Comparison of ENCODE assay signal across 8 cellular contexts in genomic region chr10:70549962-70550845, GRCh38. TPM values are rescaled to one million over a fixed set of nuclear protein-coding genes. Genes with fewer than 3 reads are reported as not detected.
A peak's percentile ranks its signal among the peaks of the same experiment; 100 is the strongest.
DNase-seq lines count a peak whose midpoint lies in the region; ATAC-seq and TF ChIP-seq lines count a peak whose summit lies in the region.

No MANE protein-coding gene starts in this region.

- H3K4me1 ChIP-seq in Panc1 (ENCODE audit: control insufficient read depth, insufficient read depth, low read length) (no peaks in the 10 kb centered on the region), tibial artery (peaks cover 0 to 9% (median 5%) of the 10 kb centered on the region in 4 donors)

- no peaks in the 10 kb centered on the region for H3K9me3 ChIP-seq in Panc1 (ENCODE audit: control insufficient read depth, insufficient read depth, low read depth, low read length)
- H3K9me3 ChIP-seq in tibial artery, result no peaks in the 10 kb centered on the region

- in situ Hi-C loops in Panc1 (cut with HindIII; ENCODE audit: low pct_unique_long_range_greater_than_20kb, low sequenced_read_pairs), result no loop called here

- POLR2A ChIA-PET in Panc1 (lab: Charles Lee), result no interaction called here

- CTCF ChIA-PET in Panc1 (lab: Charles Lee), result interaction anchor here (0.5 to 1.5 kb wide), 5 partner anchors 9 to 211 kb away, joined by 3 to 7 read pairs (median 4); no protein-coding TSS in a partner anchor

- H3K27me3 ChIP-seq in Panc1 (ENCODE audit: control insufficient read depth, insufficient read depth, low read length) (no peaks in the 10 kb centered on the region), tibial artery (no peaks in the 10 kb centered on the region)

- TF ChIP-seq CTCF in Panc1 (IDR thresholded peaks at IDR 0.05) (peak; percentile 97), fibroblast of villous mesenchyme (IDR thresholded peaks at IDR 0.05; ENCODE audit: insufficient read depth, low read depth, low read length) (peak; percentile 88), omental fat pad (IDR thresholded peaks at IDR 0.05) (peak in 2 of 3 donors; percentile 57 to 80), tibial artery (IDR thresholded peaks at IDR 0.05) (peak; percentile 88 to 90)

- DNase-seq in DMS153 treated with DMSO at 0.1 percent for 48 hours (lab: John Stamatoyannopoulos, UW; ENCODE audit: unreplicated experiment) (peak; percentile 44), HK-2 (ENCODE audit: unreplicated experiment) (peak; percentile 74), Panc1 (ENCODE audit: low read depth, low spot score) (peak; percentile 46), activated T-helper 1 cell treated with Interleukin-2 at 50 U/mL for 16 hours (ENCODE audit: low read depth) (peak; percentile 51), fibroblast of villous mesenchyme (ENCODE audit: low read depth) (peak; percentile 64), omental fat pad (ENCODE audit: low spot score) (peak; percentile 64), tibial artery (peak; percentile 65 to 76), NCI-H2029 treated with DMSO at 0.1 percent for 48 hours (lab: John Stamatoyannopoulos, UW) (no peak)

- ATAC-seq in Panc1, result peak; percentile 92
- ATAC-seq in omental fat pad (ENCODE audit: low FRiP score), result no peak

- H3K36me3 ChIP-seq in Panc1 (ENCODE audit: control insufficient read depth, insufficient read depth, low read length) (no peaks in the 10 kb centered on the region), tibial artery (peaks cover 0 to 19% (median 8%) of the 10 kb centered on the region in 3 donors)

- no peak overlapping the region for H3K4me3 ChIP-seq in Panc1 (ENCODE audit: low read depth in 2 of 2, low read length in 2 of 2)
- H3K4me3 ChIP-seq in fibroblast of villous mesenchyme (ENCODE audit: low read depth, low read length), result no peak overlapping the region
- no peak overlapping the region for H3K4me3 ChIP-seq in tibial artery

- intact Hi-C loops in Panc1 (cut with micrococcal nuclease; ENCODE audit: unreplicated experiment) (loop anchor here (2.0 kb wide), 2 partner anchors 209 to 331 kb away; no protein-coding TSS in a partner anchor), tibial artery (cut with DNase I; ENCODE audit: low total_unique reads) (loop anchor here (5.0 to 10.0 kb wide), 2 partner anchors 212 to 325 kb away; no protein-coding TSS in a partner anchor)

- H3K27ac ChIP-seq in Panc1 (ENCODE audit: low read length) (no peak overlapping the region), tibial artery (no peak overlapping the region)

- no TSS peak for BruUV-seq in Panc1 (replicated peaks; lab: Mats Ljungman, UMichigan)

RNA-seq across cellular contexts. Expression of gene PRF1, which starts 52.3 kb away (rescaled TPM):
- total RNA-seq in Panc1 (2021; ENCODE audit: unreplicated experiment) (not detected), fibroblast of villous mesenchyme (not detected in 2 replicates), omental fat pad (10 to 100 TPM in 1 of 4 donors, 1 to 10 TPM in 3; 3.0 to 21.4 (median 3.6) TPM)
- polyA plus RNA-seq in Panc1 (2012; ENCODE audit: insufficient read length), result not detected
